ENCODE assay signal across 9 cellular contexts in genomic region chr14:58151264-58151700, GRCh38. TPM values are rescaled to one million over a fixed set of nuclear protein-coding genes. Genes with fewer than 3 reads are reported as not detected.
DNase-seq lines count a peak whose midpoint lies in the region; ATAC-seq and TF ChIP-seq lines count a peak whose summit lies in the region.
"Had no signal": no experiment of that assay in that cellular context is flagged by ENCODE, and none has a peak within 500 bp of the region (broad histone marks: within the 10 kb centered on the region; RNA-seq: fewer than 3 reads in every experiment).

No MANE protein-coding gene starts in this region.

- peaks cover 72% of the 10 kb centered on the region for H3K27me3 Mint-ChIP-seq in T-helper 1 cell treated with Interleukin-12 subunit alpha and Interleukin-12 subunit beta and Interleukin-4 antibody, amounts not matched to agents 30 μg/mL and 1 μg/mL, for 36 hours (ENCODE audit: low read depth)

- H3K4me3 Mint-ChIP-seq in T-helper 1 cell treated with Interleukin-12 subunit alpha and Interleukin-12 subunit beta and Interleukin-4 antibody, amounts not matched to agents 30 μg/mL and 1 μg/mL, for 36 hours: peak overlapping the region; percentile 69

- H3K27ac Mint-ChIP-seq in T-helper 1 cell treated with Interleukin-12 subunit alpha and Interleukin-12 subunit beta and Interleukin-4 antibody, amounts not matched to agents 30 μg/mL and 1 μg/mL, for 36 hours: no peak overlapping the region
- H3K27ac Mint-ChIP-seq: activated naive CD4-positive, alpha-beta T cell treated with anti-CD3 and anti-CD28 coated beads, Interleukin-2, amount 50 U/mL, for 72 hours had no signal

- TF ChIP-seq CTCF in fibroblast of villous mesenchyme (IDR thresholded peaks at IDR 0.05; ENCODE audit: insufficient read depth, low read depth, low read length): no peak

- H3K9me3 Mint-ChIP-seq in T-helper 1 cell treated with Interleukin-12 subunit alpha and Interleukin-12 subunit beta and Interleukin-4 antibody, amounts not matched to agents 30 μg/mL and 1 μg/mL, for 36 hours: no peaks in the 10 kb centered on the region
- H3K9me3 Mint-ChIP-seq: activated naive CD4-positive, alpha-beta T cell treated with anti-CD3 and anti-CD28 coated beads, Interleukin-2, amount 50 U/mL, for 72 hours had no signal

- ATAC-seq in HG03108 (IDR thresholded peaks at IDR 0.05; ENCODE audit: unreplicated experiment): no peak

- peak overlapping the region; percentile 64 for H3K4me3 ChIP-seq in fibroblast of villous mesenchyme (ENCODE audit: low read depth, low read length)

- no peaks in the 10 kb centered on the region for H3K36me3 Mint-ChIP-seq in T-helper 1 cell treated with Interleukin-12 subunit alpha and Interleukin-12 subunit beta and Interleukin-4 antibody, amounts not matched to agents 30 μg/mL and 1 μg/mL, for 36 hours (ENCODE audit: low read depth)

- H3K4me1 Mint-ChIP-seq in T-helper 1 cell treated with Interleukin-12 subunit alpha and Interleukin-12 subunit beta and Interleukin-4 antibody, amounts not matched to agents 30 μg/mL and 1 μg/mL, for 36 hours (ENCODE audit: low read depth): peaks cover 16% of the 10 kb centered on the region

- DNase-seq in activated CD4-positive, alpha-beta T cell treated with anti-CD3 and anti-CD28 coated beads, Interleukin-2, amount 50 U/mL, for 48 hours: peak; percentile 4 to 9
- no peak for DNase-seq in activated CD4-positive, alpha-beta T cell treated with anti-CD3 and anti-CD28 coated beads for 4 hours
- DNase-seq in fibroblast of villous mesenchyme (ENCODE audit: low read depth) (peak; percentile 13), occipital lobe (lab: John Stamatoyannopoulos, UW) (peak; percentile 42)
- DNase-seq in stimulated activated CD4-positive, alpha-beta T cell treated with anti-CD3 and anti-CD28 coated beads, Interleukin-4, amount 100 ng/mL, for 1 hour: no peak
- no peak for DNase-seq in stimulated activated CD4-positive, alpha-beta T cell treated with anti-CD3 and anti-CD28 coated beads, Interleukin-1b, Interleukin-23, amount 100 ng/mL, for 48 hours

RNA-seq across cellular contexts. Expression of gene ARMH4, which starts 0.7 kb away (rescaled TPM):
- total RNA-seq in fibroblast of villous mesenchyme: 1.6 and 3.0 TPM in 2 replicates
- total RNA-seq in occipital lobe: 99.4 TPM

RNA-seq across cellular contexts. Expression of gene ACTR10, which starts 48.7 kb away (rescaled TPM):
- total RNA-seq in fibroblast of villous mesenchyme (57.0 and 57.3 TPM in 2 replicates), occipital lobe (144 TPM)

Comparison
In these comparisons a context has a peak if more than half of its experiments do, and no peak if none do; other contexts are left out.
1. DNase-seq: peak in activated CD4-positive, alpha-beta T cell treated with anti-CD3 and anti-CD28 coated beads, Interleukin-2, amount 50 U/mL, for 48 hours (2 of 2), fibroblast of villous mesenchyme (single experiment) and occipital lobe (single experiment); none in activated CD4-positive, alpha-beta T cell treated with anti-CD3 and anti-CD28 coated beads for 4 hours (0 of 2), stimulated activated CD4-positive, alpha-beta T cell treated with anti-CD3 and anti-CD28 coated beads, Interleukin-4, amount 100 ng/mL, for 1 hour (single experiment) and stimulated activated CD4-positive, alpha-beta T cell treated with anti-CD3 and anti-CD28 coated beads, Interleukin-1b, Interleukin-23, amount 100 ng/mL, for 48 hours (single experiment).
2. RNA of gene ARMH4, which starts 0.7 kb away (total RNA-seq): 99.4 TPM in occipital lobe (single experiment); 1.6 to 3.0 TPM in fibroblast of villous mesenchyme; every median in the first group is over 10 times any median in the second.